Comparison of ENCODE assay signal across 8 cellular contexts in genomic region chr5:157312492-157312891, GRCh38. TPM values are rescaled to one million over a fixed set of nuclear protein-coding genes. Genes with fewer than 3 reads are reported as not detected.
DNase-seq lines count a peak whose midpoint lies in the region; ATAC-seq, FAIRE-seq and TF ChIP-seq lines count a peak whose summit lies in the region.

No MANE protein-coding gene starts in this region.

- no peaks in the 10 kb centered on the region for H3K79me2 ChIP-seq in SU-DHL-6 (ENCODE audit: insufficient read depth, low read length)

- no peaks in the 10 kb centered on the region for H3K27me3 ChIP-seq in SU-DHL-6 (ENCODE audit: low read length)
- H3K27me3 ChIP-seq in right cardiac atrium (ENCODE audit: control insufficient read depth, insufficient read depth), result no peaks in the 10 kb centered on the region

- WGBS in right cardiac atrium, result 24% methylated on average over 6 of the region's 6 CpGs

- peaks cover 39% of the 10 kb centered on the region for H3K36me3 ChIP-seq in SU-DHL-6 (ENCODE audit: low read length)

- FAIRE-seq in HTR-8/SVneo (lab: Jason Lieb, UNC), result peak; percentile 85

- H3F3A ChIP-seq in SU-DHL-6 (ENCODE audit: insufficient read depth), result peaks cover 5% of the 10 kb centered on the region

- no peaks in the 10 kb centered on the region for H3K4me1 ChIP-seq in right cardiac atrium (ENCODE audit: control insufficient read depth, insufficient read depth, low read length)

- peaks cover 47% of the 10 kb centered on the region for H3K36me3 Mint-ChIP-seq in activated naive CD8-positive, alpha-beta T cell treated with anti-CD3 and anti-CD28 coated beads, Interleukin-2, amount 10 ng/mL, durations not matched to agents 7 days and 5 days

- no peaks in the 10 kb centered on the region for H3K9me3 Mint-ChIP-seq in activated naive CD8-positive, alpha-beta T cell treated with anti-CD3 and anti-CD28 coated beads, Interleukin-2, amount 10 ng/mL, durations not matched to agents 7 days and 5 days

- H3K4me3 ChIP-seq in SU-DHL-6 (ENCODE audit: insufficient read depth, low read length, poor library complexity, severe bottlenecking) (no peak overlapping the region), right cardiac atrium (ENCODE audit: low read length) (no peak overlapping the region)

- no peaks in the 10 kb centered on the region for H3K9me3 ChIP-seq in SU-DHL-6 (ENCODE audit: insufficient read depth, low read length)
- H3K9me3 ChIP-seq in right cardiac atrium (ENCODE audit: control insufficient read depth, low read length), result no peaks in the 10 kb centered on the region

- H3K4me1 Mint-ChIP-seq in activated naive CD8-positive, alpha-beta T cell treated with anti-CD3 and anti-CD28 coated beads, Interleukin-2, amount 10 ng/mL, durations not matched to agents 7 days and 5 days, result peaks cover 17% of the 10 kb centered on the region

- POLR2A ChIA-PET in activated naive CD8-positive, alpha-beta T cell treated with anti-CD3 and anti-CD28 coated beads, Interleukin-2, amount 10 ng/mL, durations not matched to agents 7 days and 5 days (lab: Charles Lee), result interaction anchor here (0.6 to 1.5 kb wide), 5 partner anchors 43 to 546 kb away, joined by 3 to 4 read pairs (median 3); partner anchors contain the start of genes CLINT1, CYFIP2 and MED7

- no peak overlapping the region for H3K27ac ChIP-seq in SU-DHL-6 (ENCODE audit: low read depth, low read length)
- no peak overlapping the region for H3K27ac ChIP-seq in right cardiac atrium (ENCODE audit: low read length)

- no peaks in the 10 kb centered on the region for H3K27me3 Mint-ChIP-seq in activated naive CD8-positive, alpha-beta T cell treated with anti-CD3 and anti-CD28 coated beads, Interleukin-2, amount 10 ng/mL, durations not matched to agents 7 days and 5 days

- H3K27ac Mint-ChIP-seq in activated naive CD8-positive, alpha-beta T cell treated with anti-CD3 and anti-CD28 coated beads, Interleukin-2, amount 10 ng/mL, durations not matched to agents 7 days and 5 days, result peak overlapping the region; percentile 54

- H3K9ac ChIP-seq in SU-DHL-6 (ENCODE audit: low read length), result no peak overlapping the region

- TF ChIP-seq CTCF in SU-DHL-6 (IDR thresholded peaks at IDR 0.05; ENCODE audit: insufficient read depth, low read length, poor library complexity, severe bottlenecking), result peak; percentile 41

- ATAC-seq in GM21423 (IDR thresholded peaks at IDR 0.05; ENCODE audit: unreplicated experiment), result peak; percentile 77
- peak; percentile 86 for ATAC-seq in activated naive CD8-positive, alpha-beta T cell treated with anti-CD3 and anti-CD28 coated beads, Interleukin-2, amount 10 ng/mL, durations not matched to agents 7 days and 5 days (ENCODE audit: low read depth)
- peak; percentile 50 to 72 for ATAC-seq in right cardiac atrium

- DNase-seq in GF-D8 (lab: John Stamatoyannopoulos, UW) (peak; percentile 8), HTR-8/SVneo (ENCODE audit: insufficient read length, low spot score) (peak; percentile 67), right cardiac atrium (peak in 1 of 3 donors; percentile 63), foreskin melanocyte (no peak)
- no peak for DNase-seq in activated naive CD8-positive, alpha-beta T cell treated with anti-CD3 and anti-CD28 coated beads, Interleukin-2, amount 10 ng/mL, durations not matched to agents 7 days and 5 days
- peak in 2 of 3 donors; percentile 48 to 52 for DNase-seq in stimulated activated CD4-positive, alpha-beta T cell treated with anti-CD3 and anti-CD28 coated beads, Interleukin-12 subunit alpha, Interleukin-12 subunit beta, amount 100 ng/mL, for 48 hours (ENCODE audit: low read depth in 2 of 3, low spot score in 1 of 3)

- H2AFZ ChIP-seq in SU-DHL-6 (ENCODE audit: low read depth, low read length, severe bottlenecking), result no peak overlapping the region

- H3K4me2 ChIP-seq in SU-DHL-6 (ENCODE audit: low read depth, low read length, poor library complexity, severe bottlenecking), result no peak overlapping the region

- no peaks in the 10 kb centered on the region for H3K9me2 ChIP-seq in SU-DHL-6 (replicated peaks; ENCODE audit: insufficient read depth, low read length)

- no peaks in the 10 kb centered on the region for H4K20me1 ChIP-seq in SU-DHL-6 (ENCODE audit: low read depth, low read length)

- H3K4me3 Mint-ChIP-seq in activated naive CD8-positive, alpha-beta T cell treated with anti-CD3 and anti-CD28 coated beads, Interleukin-2, amount 10 ng/mL, durations not matched to agents 7 days and 5 days, result no peak overlapping the region

- intact Hi-C loops in right cardiac atrium (cut with DNase I), result loop anchor here (5.0 to 10.0 kb wide), 4 partner anchors 55 to 168 kb away; partner anchors contain the start of gene MED7 (in 1 of the 4)

RNA-seq across cellular contexts. Expression of gene CYFIP2, which starts 46.6 kb away (rescaled TPM):
- total RNA-seq in activated naive CD8-positive, alpha-beta T cell treated with anti-CD3 and anti-CD28 coated beads, Interleukin-2, amount 10 ng/mL, durations not matched to agents 7 days and 5 days, result 100 to 1,000 TPM; 458 to 480 TPM
- 10 to 100 TPM; 33.4 to 43.8 (median 37.2) TPM for total RNA-seq in right cardiac atrium
- polyA plus RNA-seq in right cardiac atrium, result 27.4 TPM

Comparison
In these comparisons a context has a peak if more than half of its experiments do, and no peak if none do; other contexts are left out.
1. DNase-seq: peak in GF-D8 (single experiment), HTR-8/SVneo (single experiment) and stimulated activated CD4-positive, alpha-beta T cell treated with anti-CD3 and anti-CD28 coated beads, Interleukin-12 subunit alpha, Interleukin-12 subunit beta, amount 100 ng/mL, for 48 hours (2 of 3); none in activated naive CD8-positive, alpha-beta T cell treated with anti-CD3 and anti-CD28 coated beads, Interleukin-2, amount 10 ng/mL, durations not matched to agents 7 days and 5 days (single experiment) and foreskin melanocyte (single experiment).
2. RNA of gene CYFIP2, which starts 46.6 kb away (total RNA-seq): 458 to 480 TPM in activated naive CD8-positive, alpha-beta T cell treated with anti-CD3 and anti-CD28 coated beads, Interleukin-2, amount 10 ng/mL, durations not matched to agents 7 days and 5 days; 33.4 to 43.8 TPM in right cardiac atrium; every median in the first group is over 10 times any median in the second.
3. Peak in every context shown above with its lines, with median percentiles within 50 percentile points of each other: ATAC-seq.